In the genomic region with DNA sequence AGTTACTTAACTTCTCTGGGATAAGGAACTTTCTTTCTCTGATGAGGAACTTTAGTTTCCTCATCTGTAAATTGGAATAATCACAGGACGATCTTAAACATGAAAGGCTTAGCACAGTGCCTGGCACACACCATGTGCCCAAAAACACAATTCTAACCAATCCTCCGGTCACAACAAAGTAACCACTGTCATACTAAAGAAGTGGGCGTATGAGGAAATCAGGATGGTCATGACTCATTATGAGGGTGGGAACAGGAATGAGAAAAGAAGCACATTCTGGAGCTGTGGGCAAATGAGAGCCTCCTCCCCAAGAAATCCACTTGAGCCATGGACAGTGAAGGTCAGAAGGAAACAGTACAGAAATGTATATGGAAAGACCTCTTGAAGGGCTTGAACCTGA, we compare ENCODE assay signal across 22 cellular contexts.
DNase-seq lines count a peak whose midpoint lies in the region; ATAC-seq and TF ChIP-seq lines count a peak whose summit lies in the region.
"Had no signal": no experiment of that assay in that cellular context is flagged by ENCODE, and none has a peak within 500 bp of the region (broad histone marks: within the 10 kb centered on the region; RNA-seq: fewer than 3 reads in every experiment).

No MANE protein-coding gene starts in this region.

- no peak overlapping the region for H3K27ac ChIP-seq in coronary artery
- H3K27ac ChIP-seq: A549 had no signal

- no peak overlapping the region for H3K27ac Mint-ChIP-seq in activated naive CD8-positive, alpha-beta T cell treated with anti-CD3 and anti-CD28 coated beads for 36 hours
- H3K27ac Mint-ChIP-seq: CD8-positive, alpha-beta T cell; GM23338; T-cell had no signal

- no peak overlapping the region for H3K4me3 Mint-ChIP-seq in activated naive CD8-positive, alpha-beta T cell treated with anti-CD3 and anti-CD28 coated beads for 36 hours
- H3K4me3 Mint-ChIP-seq: CD8-positive, alpha-beta T cell; GM23338; T-cell had no signal

- no peak for TF ChIP-seq CTCF in fibroblast of mammary gland (conservative IDR thresholded peaks at IDR 0.05; ENCODE audit: control insufficient read depth, insufficient read depth, low read depth, low read length)
- TF ChIP-seq CTCF in coronary artery (IDR thresholded peaks at IDR 0.05) = no peak

- no peaks in the 10 kb centered on the region for H3K4me1 Mint-ChIP-seq in activated naive CD8-positive, alpha-beta T cell treated with anti-CD3 and anti-CD28 coated beads for 36 hours
- H3K4me1 Mint-ChIP-seq: GM23338, T-cell had no signal

- H3K36me3 Mint-ChIP-seq in activated naive CD8-positive, alpha-beta T cell treated with anti-CD3 and anti-CD28 coated beads for 36 hours = no peaks in the 10 kb centered on the region
- H3K36me3 Mint-ChIP-seq: CD8-positive, alpha-beta T cell; T-cell had no signal

- H3K4me3 ChIP-seq in fibroblast of mammary gland (ENCODE audit: control insufficient read depth, low read depth, low read length) (no peak overlapping the region), coronary artery (no peak overlapping the region)
- H3K4me3 ChIP-seq: A549, GM23338 had no signal

- DNase-seq in CD1c-positive myeloid dendritic cell (ENCODE audit: extremely low spot score) (peak; percentile 79), ELR (ENCODE audit: low read depth) (peak; percentile 6), MV-4-11 (lab: John Stamatoyannopoulos, UW) (peak; percentile 1), fibroblast of mammary gland (ENCODE audit: low read depth) (peak; percentile 5), NCI-H2227 (lab: John Stamatoyannopoulos, UW; ENCODE audit: unreplicated experiment) (no peak), coronary artery (ENCODE audit: low spot score) (no peak)
- no peak for DNase-seq in activated naive CD8-positive, alpha-beta T cell treated with anti-CD3 and anti-CD28 coated beads for 36 hours
- DNase-seq: CD8-positive, alpha-beta T cell; DND-41; GF-D8; HCEC 1CT; KG1; NCI-H1092 treated with DMSO at 0.1 percent for 48 hours; NCI-H1694; NCI-H510A treated with DMSO at 0.1 percent for 48 hours; SHP77; SK-N-SH; T-cell had no signal

- no peak for ATAC-seq in HG02981 (IDR thresholded peaks at IDR 0.05; ENCODE audit: unreplicated experiment)
- ATAC-seq: A549; CD8-positive, alpha-beta T cell; GM23338; HepG2; T-cell had no signal

- no peaks in the 10 kb centered on the region for H3K9me3 Mint-ChIP-seq in activated naive CD8-positive, alpha-beta T cell treated with anti-CD3 and anti-CD28 coated beads for 36 hours
- H3K9me3 Mint-ChIP-seq: CD8-positive, alpha-beta T cell; GM23338; T-cell had no signal

- no peaks in the 10 kb centered on the region for H3K27me3 Mint-ChIP-seq in activated naive CD8-positive, alpha-beta T cell treated with anti-CD3 and anti-CD28 coated beads for 36 hours

Comparison
In these comparisons a context has a peak if more than half of its experiments do, and no peak if none do; other contexts are left out.
1. DNase-seq: peak in CD1c-positive myeloid dendritic cell (single experiment), ELR (single experiment), MV-4-11 (single experiment) and fibroblast of mammary gland (single experiment); none in NCI-H2227 (single experiment), activated naive CD8-positive, alpha-beta T cell treated with anti-CD3 and anti-CD28 coated beads for 36 hours (single experiment) and coronary artery (single experiment).